In the genomic region with DNA sequence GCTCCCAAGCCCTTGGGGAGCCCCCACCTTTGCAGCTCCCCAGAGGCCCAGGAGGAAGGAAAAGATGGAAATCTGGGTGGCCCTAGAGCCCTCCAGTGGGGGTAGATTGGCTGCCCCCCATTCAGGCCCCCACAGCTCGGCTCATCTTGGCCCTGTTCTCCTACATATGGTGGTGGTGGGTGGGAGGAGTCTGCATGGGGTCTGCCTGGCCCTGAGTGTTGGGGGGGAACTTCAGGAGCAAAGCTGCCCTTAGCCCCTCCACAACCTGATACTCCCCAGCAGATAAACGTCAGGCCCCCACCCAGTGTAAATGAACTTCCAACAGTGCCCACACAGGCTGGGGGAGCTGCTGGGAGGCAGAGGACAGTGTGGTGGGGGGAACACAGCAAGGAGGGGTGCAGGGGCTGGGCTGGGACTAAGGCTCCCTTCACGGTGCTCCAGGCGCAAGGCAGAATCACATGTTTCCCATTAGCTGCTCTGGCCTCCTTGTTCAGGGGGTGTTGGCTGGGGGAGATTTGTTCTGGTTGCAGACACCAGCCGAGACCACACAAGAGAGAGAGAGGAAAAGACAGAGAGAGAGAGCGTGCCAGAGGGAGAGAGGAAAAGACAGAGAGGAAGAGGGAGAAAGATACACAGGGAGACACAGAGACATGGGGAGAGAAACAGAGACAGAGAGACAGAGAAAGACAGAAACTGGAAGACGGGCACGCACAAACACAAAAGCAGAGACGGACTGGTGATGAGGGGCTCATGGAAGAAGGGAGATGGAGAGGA, we compare ENCODE assay signal across 10 cellular contexts. TPM values are rescaled to one million over a fixed set of nuclear protein-coding genes. Genes with fewer than 3 reads are reported as not detected.
A peak's percentile ranks its signal among the peaks of the same experiment; 100 is the strongest.
DNase-seq lines count a peak whose midpoint lies in the region; ATAC-seq and TF ChIP-seq lines count a peak whose summit lies in the region.
"Had no signal": no experiment of that assay in that cellular context is flagged by ENCODE, and none has a peak within 500 bp of the region (broad histone marks: within the 10 kb centered on the region; RNA-seq: fewer than 3 reads in every experiment).

No MANE protein-coding gene starts in this region.

- no peak overlapping the region for H3K4me3 ChIP-seq in esophagus (ENCODE audit: low read depth in 1 of 2, low read length in 2 of 2)
- no peak overlapping the region for H3K4me3 ChIP-seq in mucosa of rectum (ENCODE audit: low read length in 2 of 2)
- H3K4me3 ChIP-seq in tibial nerve = peak overlapping the region in 1 of 4 donors; percentile 22

- peak overlapping the region in 1 of 2 donors; percentile 3 for H3K9ac ChIP-seq in mucosa of rectum (ENCODE audit: low read depth in 1 of 2, low read length in 2 of 2)

- DNase-seq in T-helper 2 cell treated with Interferon-gamma antibody and Interleukin-4, amounts not matched to agents 5 μg/mL and 100 μg/mL, for 36 hours (ENCODE audit: low spot score) = no peak
- DNase-seq in T-helper 2 cell = no peak
- no peak for DNase-seq in tibial nerve (ENCODE audit: low spot score in 2 of 2)
- DNase-seq in EL = no peak
- DNase-seq in GM19238 (ENCODE audit: insufficient read length, low spot score) = no peak
- DNase-seq: activated naive CD4-positive, alpha-beta T cell treated with Interleukin-2 at 50 U/mL for 16 hours; NCI-H446 treated with DMSO at 0.1 percent for 48 hours had no signal

- no peak overlapping the region for H3K4me3 Mint-ChIP-seq in T-helper 2 cell treated with Interferon-gamma antibody and Interleukin-4, amounts not matched to agents 5 μg/mL and 100 μg/mL, for 36 hours

- TF ChIP-seq EP300 in tibial nerve (IDR thresholded peaks at IDR 0.05) = no peak

- peaks cover 20% of the 10 kb centered on the region for H3K4me1 Mint-ChIP-seq in T-helper 2 cell treated with Interferon-gamma antibody and Interleukin-4, amounts not matched to agents 5 μg/mL and 100 μg/mL, for 36 hours (ENCODE audit: low read depth)

- no peaks in the 10 kb centered on the region for H3K27me3 ChIP-seq in esophagus (ENCODE audit: control insufficient read depth in 1 of 2, insufficient read depth in 2 of 2, low read length in 2 of 2)
- no peaks in the 10 kb centered on the region for H3K27me3 ChIP-seq in mucosa of rectum (ENCODE audit: control insufficient read depth in 2 of 2, insufficient read depth in 2 of 2, low read length in 2 of 2)
- H3K27me3 ChIP-seq in tibial nerve = no peaks in the 10 kb centered on the region

- ATAC-seq in GM18511 (IDR thresholded peaks at IDR 0.05; ENCODE audit: unreplicated experiment) = no peak

- no peak for TF ChIP-seq POLR2A in tibial nerve (IDR thresholded peaks at IDR 0.05)

- no peaks in the 10 kb centered on the region for H3K27me3 Mint-ChIP-seq in T-helper 2 cell treated with Interferon-gamma antibody and Interleukin-4, amounts not matched to agents 5 μg/mL and 100 μg/mL, for 36 hours (ENCODE audit: low read depth)

- no peak for TF ChIP-seq CTCF in tibial nerve (IDR thresholded peaks at IDR 0.05)

- H3K9me3 ChIP-seq in esophagus (ENCODE audit: control insufficient read depth in 2 of 2, insufficient read depth in 1 of 2, low read depth in 1 of 2, low read length in 1 of 2) = no peaks in the 10 kb centered on the region
- H3K9me3 ChIP-seq in mucosa of rectum (ENCODE audit: control insufficient read depth in 2 of 2, low read length in 2 of 2) = no peaks in the 10 kb centered on the region
- no peaks in the 10 kb centered on the region for H3K9me3 ChIP-seq in tibial nerve

- H3K9me3 Mint-ChIP-seq in T-helper 2 cell treated with Interferon-gamma antibody and Interleukin-4, amounts not matched to agents 5 μg/mL and 100 μg/mL, for 36 hours = no peaks in the 10 kb centered on the region

- peaks cover 3% of the 10 kb centered on the region for H3K36me3 Mint-ChIP-seq in T-helper 2 cell treated with Interferon-gamma antibody and Interleukin-4, amounts not matched to agents 5 μg/mL and 100 μg/mL, for 36 hours (ENCODE audit: low read depth)

- H3K4me1 ChIP-seq in esophagus (ENCODE audit: control insufficient read depth in 2 of 2, insufficient read depth in 2 of 2, low read length in 1 of 2) = peaks cover 29 to 76% of the 10 kb centered on the region in 2 donors
- H3K4me1 ChIP-seq in mucosa of rectum (ENCODE audit: control insufficient read depth in 2 of 2, insufficient read depth in 2 of 2, low read length in 2 of 2) = peaks cover 61 to 66% of the 10 kb centered on the region in 2 donors
- H3K4me1 ChIP-seq in tibial nerve = peaks cover 3 to 94% (median 79%) of the 10 kb centered on the region in 4 donors

- peaks cover 0 to 13% of the 10 kb centered on the region in 2 donors for H3K36me3 ChIP-seq in esophagus (ENCODE audit: control insufficient read depth in 2 of 2, insufficient read depth in 2 of 2, low read length in 1 of 2)
- H3K36me3 ChIP-seq in mucosa of rectum (ENCODE audit: control insufficient read depth in 2 of 2, insufficient read depth in 2 of 2, low read length in 2 of 2) = no peaks in the 10 kb centered on the region
- H3K36me3 ChIP-seq in tibial nerve = peaks cover 0 to 9% (median 0%) of the 10 kb centered on the region in 3 donors

- H3K27ac ChIP-seq in esophagus (ENCODE audit: low read depth in 2 of 2, low read length in 1 of 2) (peak overlapping the region; percentile 80 to 91), mucosa of rectum (ENCODE audit: low read depth in 2 of 2, low read length in 2 of 2) (peak overlapping the region; percentile 37 to 53), tibial nerve (peak overlapping the region; percentile 72 to 96 (median 86))

- peak overlapping the region; percentile 4 for H3K27ac Mint-ChIP-seq in T-helper 2 cell treated with Interferon-gamma antibody and Interleukin-4, amounts not matched to agents 5 μg/mL and 100 μg/mL, for 36 hours

- 41 to 47% methylated on average over 9 of the region's 9 CpGs for WGBS in esophagus, 2 donors
- WGBS in tibial nerve, 2 donors = 20 to 23% methylated on average over 9 of the region's 9 CpGs

RNA-seq across cellular contexts. Expression of a gene that starts 42.6 kb away (rescaled TPM):
- 10 to 100 TPM; 24.7 to 58.4 TPM for polyA plus RNA-seq in esophagus
- 10 to 100 TPM; 26.4 to 39.9 (median 34.6) TPM for total RNA-seq in tibial nerve
